In genomic region chr10:70613941-70614340, GRCh38 we compare ENCODE assay signal across 18 cellular contexts. TPM values are rescaled to one million over a fixed set of nuclear protein-coding genes. Genes with fewer than 3 reads are reported as not detected.
"Had no signal": no experiment of that assay in that cellular context is flagged by ENCODE, and none has a peak within 500 bp of the region (broad histone marks: within the 10 kb centered on the region; RNA-seq: fewer than 3 reads in every experiment).

No MANE protein-coding gene starts in this region.

- H3K4me3 ChIP-seq: prostate gland, right atrium auricular region, thoracic aorta, upper lobe of left lung had no signal

- H3K27ac ChIP-seq: prostate gland, right atrium auricular region, thoracic aorta, upper lobe of left lung had no signal

- H3K27me3 Mint-ChIP-seq: activated CD8-positive, alpha-beta memory T cell treated with anti-CD3 and anti-CD28 coated beads, Interleukin-2, amount 10 ng/mL, durations not matched to agents 7 days and 5 days; brain had no signal

- H3K9me2 ChIP-seq: SK-N-SH had no signal

- H3K4me2 ChIP-seq: SK-N-SH had no signal

- H3K4me3 Mint-ChIP-seq: activated CD8-positive, alpha-beta memory T cell treated with anti-CD3 and anti-CD28 coated beads, Interleukin-2, amount 10 ng/mL, durations not matched to agents 7 days and 5 days; brain; memory B cell had no signal

- ATAC-seq: activated CD8-positive, alpha-beta memory T cell treated with anti-CD3 and anti-CD28 coated beads, Interleukin-2, amount 10 ng/mL, durations not matched to agents 7 days and 5 days had no signal

- H3K27ac Mint-ChIP-seq: activated CD8-positive, alpha-beta memory T cell treated with anti-CD3 and anti-CD28 coated beads, Interleukin-2, amount 10 ng/mL, durations not matched to agents 7 days and 5 days; brain; memory B cell had no signal

- H3K36me3 Mint-ChIP-seq: brain, memory B cell had no signal

- H3K4me1 Mint-ChIP-seq: memory B cell had no signal

- H3K4me1 ChIP-seq: prostate gland, right atrium auricular region, upper lobe of left lung had no signal

- DNase-seq: activated CD4-positive, alpha-beta T cell treated with anti-CD3 and anti-CD28 coated beads, Interleukin-2, amount 50 U/mL, for 48 hours; activated CD4-positive, CD25-positive, alpha-beta regulatory T cell; activated CD8-positive, alpha-beta memory T cell treated with anti-CD3 and anti-CD28 coated beads, Interleukin-2, amount 10 ng/mL, durations not matched to agents 7 days and 5 days; activated gamma-delta T cell treated with Interleukin-2 at 50 U/mL for 16 hours; anterior cingulate cortex; caudate nucleus; foreskin fibroblast; SK-N-SH; upper lobe of left lung had no signal

- H3K9ac ChIP-seq: SK-N-SH had no signal

- H3K27me3 ChIP-seq: right atrium auricular region, upper lobe of left lung had no signal

- H3K36me3 ChIP-seq: prostate gland, right atrium auricular region, thoracic aorta, upper lobe of left lung had no signal

- H3K9me3 ChIP-seq: prostate gland, right atrium auricular region, SK-N-SH, thoracic aorta, upper lobe of left lung had no signal

RNA-seq across cellular contexts. Expression of gene PRF1, which starts 11.4 kb away (rescaled TPM):
- total RNA-seq: dermis microvascular lymphatic vessel endothelial cell, glomerular endothelial cell, osteocyte had no signal

RNA-seq across cellular contexts. Expression of gene ADAMTS14, which starts 58.4 kb away (rescaled TPM):
- total RNA-seq: dermis microvascular lymphatic vessel endothelial cell, mononuclear cell, right atrium auricular region had no signal
